Comparison of ENCODE assay signal across 15 cellular contexts in genomic region chr3:150826466-150827282, GRCh38.
DNase-seq lines count a peak whose midpoint lies in the region; ATAC-seq and TF ChIP-seq lines count a peak whose summit lies in the region.
"Had no signal": no experiment of that assay in that cellular context is flagged by ENCODE, and none has a peak within 500 bp of the region (broad histone marks: within the 10 kb centered on the region; RNA-seq: fewer than 3 reads in every experiment).

No MANE protein-coding gene starts in this region.

- POLR2A ChIA-PET in naive thymus-derived CD4-positive, alpha-beta T cell (lab: Charles Lee): no interaction called here
- POLR2A ChIA-PET in GM10248 (lab: Yijun Ruan, JAX): no interaction called here

- H3K27ac Mint-ChIP-seq in T-helper 17 cell: peak overlapping the region; percentile 37
- H3K27ac Mint-ChIP-seq in naive thymus-derived CD4-positive, alpha-beta T cell: no peak overlapping the region
- H3K27ac Mint-ChIP-seq in stimulated activated memory B cell treated with anti-CD40 and anti-IgM and Interleukin-4, amounts not matched to agents 10 μg/mL and 1 μg/mL and 100 μg/mL, for 72 hours: peak overlapping the region; percentile 3
- H3K27ac Mint-ChIP-seq: CD4-positive, alpha-beta T cell; GM23338 had no signal

- H3K4me3 ChIP-seq in naive thymus-derived CD4-positive, alpha-beta T cell (ENCODE audit: low read length): no peak overlapping the region
- H3K4me3 ChIP-seq: A549, GM23338 had no signal

- peaks cover 2% of the 10 kb centered on the region for H3K4me1 Mint-ChIP-seq in T-helper 17 cell
- H3K4me1 Mint-ChIP-seq in naive thymus-derived CD4-positive, alpha-beta T cell: no peaks in the 10 kb centered on the region
- peaks cover 27% of the 10 kb centered on the region for H3K4me1 Mint-ChIP-seq in stimulated activated memory B cell treated with anti-CD40 and anti-IgM and Interleukin-4, amounts not matched to agents 10 μg/mL and 1 μg/mL and 100 μg/mL, for 72 hours

- no peak overlapping the region for H3K27ac ChIP-seq in naive thymus-derived CD4-positive, alpha-beta T cell (ENCODE audit: low read depth, low read length)
- H3K27ac ChIP-seq: A549, C4-2B, HL-60 had no signal

- no peak overlapping the region for H3K4me3 Mint-ChIP-seq in T-helper 17 cell
- H3K4me3 Mint-ChIP-seq in naive thymus-derived CD4-positive, alpha-beta T cell: no peak overlapping the region
- H3K4me3 Mint-ChIP-seq in stimulated activated memory B cell treated with anti-CD40 and anti-IgM and Interleukin-4, amounts not matched to agents 10 μg/mL and 1 μg/mL and 100 μg/mL, for 72 hours: no peak overlapping the region
- H3K4me3 Mint-ChIP-seq: CD4-positive, alpha-beta T cell; GM23338 had no signal

- H3K9me3 Mint-ChIP-seq in naive thymus-derived CD4-positive, alpha-beta T cell: peaks cover 0 to 3% (median 0%) of the 10 kb centered on the region in 11 donors
- peaks cover 7% of the 10 kb centered on the region for H3K9me3 Mint-ChIP-seq in stimulated activated memory B cell treated with anti-CD40 and anti-IgM and Interleukin-4, amounts not matched to agents 10 μg/mL and 1 μg/mL and 100 μg/mL, for 72 hours
- H3K9me3 Mint-ChIP-seq: CD4-positive, alpha-beta T cell had no signal

- ATAC-seq in T-helper 17 cell: no peak
- peak; percentile 14 for ATAC-seq in naive thymus-derived CD4-positive, alpha-beta T cell
- no peak for ATAC-seq in stimulated activated memory B cell treated with anti-CD40 and anti-IgM and Interleukin-4, amounts not matched to agents 10 μg/mL and 1 μg/mL and 100 μg/mL, for 72 hours
- ATAC-seq: GM23338 had no signal

- intact Hi-C loops in naive thymus-derived CD4-positive, alpha-beta T cell (cut with micrococcal nuclease): no loop called here

- no peaks in the 10 kb centered on the region for H3K9me3 ChIP-seq in T-helper 17 cell (ENCODE audit: control insufficient read depth, low read length, poor library complexity, severe bottlenecking)
- no peaks in the 10 kb centered on the region for H3K9me3 ChIP-seq in naive thymus-derived CD4-positive, alpha-beta T cell (ENCODE audit: control insufficient read depth in 2 of 3, low read length in 3 of 3)
- H3K9me3 ChIP-seq: A549, Caco-2 had no signal

- peak; percentile 2 for DNase-seq in LHCN-M2 (ENCODE audit: low read depth)
- DNase-seq in T-helper 17 cell: no peak
- no peak for DNase-seq in naive thymus-derived CD4-positive, alpha-beta T cell
- no peak for DNase-seq in NCI-H69 (lab: John Stamatoyannopoulos, UW)
- DNase-seq in GM10248 (ENCODE audit: extremely low spot score): no peak
- DNase-seq in A172 (ENCODE audit: low spot score): no peak
- DNase-seq: AML-193; Caco-2; CD4-positive, alpha-beta T cell; HCEC 1CT had no signal

- H3K36me3 ChIP-seq in naive thymus-derived CD4-positive, alpha-beta T cell (ENCODE audit: control insufficient read depth in 2 of 3, insufficient read depth in 3 of 3, low read length in 3 of 3): no peaks in the 10 kb centered on the region

- CTCF ChIA-PET in naive thymus-derived CD4-positive, alpha-beta T cell (lab: Charles Lee): no interaction called here
- CTCF ChIA-PET in GM10248 (lab: Yijun Ruan, JAX): interaction anchor here (0.8 kb wide), 1 partner anchor 37 kb away, joined by 3 read pairs; no protein-coding TSS in a partner anchor

- no peaks in the 10 kb centered on the region for H3K27me3 ChIP-seq in naive thymus-derived CD4-positive, alpha-beta T cell (ENCODE audit: control insufficient read depth in 2 of 2, insufficient read depth in 2 of 2, low read length in 2 of 2)

- peaks cover 43% of the 10 kb centered on the region for H3K27me3 Mint-ChIP-seq in T-helper 17 cell
- H3K27me3 Mint-ChIP-seq in naive thymus-derived CD4-positive, alpha-beta T cell: peaks cover 0 to 16% (median 6%) of the 10 kb centered on the region in 5 donors
- H3K27me3 Mint-ChIP-seq in stimulated activated memory B cell treated with anti-CD40 and anti-IgM and Interleukin-4, amounts not matched to agents 10 μg/mL and 1 μg/mL and 100 μg/mL, for 72 hours: peaks cover 22% of the 10 kb centered on the region

- H3K36me3 Mint-ChIP-seq in T-helper 17 cell (ENCODE audit: low read depth): peaks cover 2% of the 10 kb centered on the region
- no peaks in the 10 kb centered on the region for H3K36me3 Mint-ChIP-seq in naive thymus-derived CD4-positive, alpha-beta T cell
- H3K36me3 Mint-ChIP-seq in stimulated activated memory B cell treated with anti-CD40 and anti-IgM and Interleukin-4, amounts not matched to agents 10 μg/mL and 1 μg/mL and 100 μg/mL, for 72 hours: no peaks in the 10 kb centered on the region

- no peaks in the 10 kb centered on the region for H3K4me1 ChIP-seq in naive thymus-derived CD4-positive, alpha-beta T cell (ENCODE audit: control insufficient read depth in 2 of 2, insufficient read depth in 2 of 2, low read length in 2 of 2)
- H3K4me1 ChIP-seq: A549, Caco-2 had no signal

- TF ChIP-seq CTCF in GM10248 (IDR thresholded peaks at IDR 0.05; ENCODE audit: control extremely low read depth, extremely low read depth, low read depth, missing control alignments): no peak

Comparison
In these comparisons a context has a peak if more than half of its experiments do, and no peak if none do; other contexts are left out.
1. H3K27ac Mint-ChIP-seq: peak in T-helper 17 cell (single experiment) and stimulated activated memory B cell treated with anti-CD40 and anti-IgM and Interleukin-4, amounts not matched to agents 10 μg/mL and 1 μg/mL and 100 μg/mL, for 72 hours (single experiment); none in naive thymus-derived CD4-positive, alpha-beta T cell (0 of 9).